ENCODE assay signal across 26 cellular contexts in the genomic region with DNA sequence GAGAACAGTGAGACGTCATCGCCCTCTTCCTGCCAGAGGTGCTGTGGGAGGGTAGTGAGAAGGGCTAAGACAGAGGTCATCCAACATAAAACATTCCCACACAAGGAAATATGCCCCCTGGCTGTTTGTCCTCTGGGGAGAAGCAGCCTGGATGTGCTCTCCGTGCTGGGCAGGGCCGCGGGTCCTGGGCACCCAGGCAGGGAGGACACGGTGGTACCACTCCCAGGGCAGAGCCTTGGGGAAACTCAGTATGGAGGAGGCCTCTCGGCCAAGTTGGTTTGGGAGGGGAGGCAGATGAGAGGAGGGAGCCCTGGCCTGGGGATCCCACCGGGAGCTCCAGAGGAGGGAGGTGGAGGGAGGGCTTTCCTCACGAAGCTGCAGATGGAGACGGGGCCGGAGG.
"Had no signal": no experiment of that assay in that cellular context is flagged by ENCODE, and none has a peak within 500 bp of the region (broad histone marks: within the 10 kb centered on the region; RNA-seq: fewer than 3 reads in every experiment).

No MANE protein-coding gene starts in this region.

- DNase-seq: stimulated activated CD4-positive, alpha-beta T cell treated with anti-CD3 and anti-CD28 coated beads, Interleukin-2, amount 100 ng/mL, for 24 hours; stimulated activated CD4-positive, alpha-beta T cell treated with anti-CD3 and anti-CD28 coated beads, Interleukin-2, amount 100 ng/mL, for 48 hours; stimulated activated CD4-positive, alpha-beta T cell treated with anti-CD3 and anti-CD28 coated beads, Interleukin-4, amount 100 ng/mL, for 1 hour; stimulated activated CD4-positive, alpha-beta T cell treated with anti-CD3 and anti-CD28 coated beads, Interleukin-4, amount 100 ng/mL, for 24 hours; stimulated activated CD4-positive, alpha-beta T cell treated with anti-CD3 and anti-CD28 coated beads, Interleukin-4, amount 100 ng/mL, for 4 hours; stimulated activated CD8-positive, alpha-beta memory T cell treated with anti-CD3 and anti-CD28 coated beads, Interleukin-4, amount 100 ng/mL, for 48 hours; stimulated activated naive B cell treated with anti-CD40 and anti-IgM and Interleukin-4, amounts not matched to agents 10 μg/mL and 1 μg/mL and 100 μg/mL, for 72 hours; stimulated activated naive CD4-positive, alpha-beta T cell; stimulated activated naive CD4-positive, alpha-beta T cell treated with Interleukin-2 at 50 U/mL for 16 hours; stimulated activated naive CD8-positive, alpha-beta T cell treated with anti-CD3 and anti-CD28 coated beads, Interleukin-15, amount 100 ng/mL, for 72 hours; stimulated activated naive CD8-positive, alpha-beta T cell treated with anti-CD3 and anti-CD28 coated beads, Interleukin-15, Interleukin-2, amounts not matched to agents 100 U/mL and 50 U/mL, for 24 hours; stomach; testis; thyroid gland; tibial artery; transverse colon; trophoblast cell; upper lobe of right lung; uterus had no signal

- H3K27me3 ChIP-seq: stomach, suprapubic skin, testis, thyroid gland, tibial artery, tibial nerve, transverse colon, upper lobe of left lung, upper lobe of right lung, uterus, vagina had no signal

- H3K9me3 ChIP-seq: testis, thoracic aorta, thyroid gland, transverse colon, upper lobe of right lung, uterus, vagina had no signal

- ATAC-seq: stimulated activated naive B cell treated with anti-CD40 and anti-IgM and Interleukin-4, amounts not matched to agents 10 μg/mL and 1 μg/mL and 100 μg/mL, for 72 hours; stimulated activated naive CD8-positive, alpha-beta T cell treated with anti-CD3 and anti-CD28 coated beads, Interleukin-15, amount 100 ng/mL, for 72 hours; stimulated activated naive CD8-positive, alpha-beta T cell treated with anti-CD3 and anti-CD28 coated beads, Interleukin-15, Interleukin-2, amounts not matched to agents 100 U/mL and 50 U/mL, for 24 hours; upper lobe of right lung had no signal

- H3K4me3 ChIP-seq: stomach, suprapubic skin, testis, thoracic aorta, thyroid gland, tibial artery, tibial nerve, transverse colon, upper lobe of left lung, upper lobe of right lung, uterus, vagina had no signal

- H3K4me1 ChIP-seq: stomach, suprapubic skin, testis, thyroid gland, tibial artery, tibial nerve, transverse colon, upper lobe of left lung, upper lobe of right lung, uterus, vagina had no signal

- H3K36me3 ChIP-seq: stomach, suprapubic skin, thoracic aorta, thyroid gland, tibial artery, tibial nerve, transverse colon, upper lobe of left lung, upper lobe of right lung, uterus, vagina had no signal

- H3K27ac ChIP-seq: stomach, suprapubic skin, testis, thoracic aorta, thyroid gland, tibial artery, tibial nerve, transverse colon, upper lobe of left lung, upper lobe of right lung, uterus, vagina had no signal

- H3K4me1 Mint-ChIP-seq: stimulated activated naive B cell treated with anti-CD40 and anti-IgM and Interleukin-4, amounts not matched to agents 10 μg/mL and 1 μg/mL and 100 μg/mL, for 72 hours; stimulated activated naive CD8-positive, alpha-beta T cell treated with anti-CD3 and anti-CD28 coated beads, Interleukin-15, amount 100 ng/mL, for 72 hours had no signal

- H3K36me3 Mint-ChIP-seq: stimulated activated naive B cell treated with anti-CD40 and anti-IgM and Interleukin-4, amounts not matched to agents 10 μg/mL and 1 μg/mL and 100 μg/mL, for 72 hours had no signal

- H3K4me3 Mint-ChIP-seq: stimulated activated naive B cell treated with anti-CD40 and anti-IgM and Interleukin-4, amounts not matched to agents 10 μg/mL and 1 μg/mL and 100 μg/mL, for 72 hours; stimulated activated naive CD8-positive, alpha-beta T cell treated with anti-CD3 and anti-CD28 coated beads, Interleukin-15, amount 100 ng/mL, for 72 hours; stimulated activated naive CD8-positive, alpha-beta T cell treated with anti-CD3 and anti-CD28 coated beads, Interleukin-15, Interleukin-2, amounts not matched to agents 100 ng/mL and 50 ng/mL, for 24 hours; type B pancreatic cell had no signal

- H3K27me3 Mint-ChIP-seq: stimulated activated naive CD8-positive, alpha-beta T cell treated with anti-CD3 and anti-CD28 coated beads, Interleukin-15, Interleukin-2, amounts not matched to agents 100 ng/mL and 50 ng/mL, for 24 hours; type B pancreatic cell had no signal

- H3K27ac Mint-ChIP-seq: stimulated activated naive B cell treated with anti-CD40 and anti-IgM and Interleukin-4, amounts not matched to agents 10 μg/mL and 1 μg/mL and 100 μg/mL, for 72 hours; stimulated activated naive CD8-positive, alpha-beta T cell treated with anti-CD3 and anti-CD28 coated beads, Interleukin-15, amount 100 ng/mL, for 72 hours; stimulated activated naive CD8-positive, alpha-beta T cell treated with anti-CD3 and anti-CD28 coated beads, Interleukin-15, Interleukin-2, amounts not matched to agents 100 ng/mL and 50 ng/mL, for 24 hours; type B pancreatic cell had no signal
